In genomic region chr12:110776410-110776809, GRCh38 we compare ENCODE assay signal across 8 cellular contexts. TPM values are rescaled to one million over a fixed set of nuclear protein-coding genes. Genes with fewer than 3 reads are reported as not detected.
DNase-seq lines count a peak whose midpoint lies in the region; ATAC-seq and FAIRE-seq lines count a peak whose summit lies in the region.

No MANE protein-coding gene starts in this region.

- no peak for FAIRE-seq in frontal cortex (lab: Jason Lieb, UNC)

- peaks cover 2% of the 10 kb centered on the region for H3K36me3 Mint-ChIP-seq in T-helper 1 cell treated with Interleukin-12 subunit alpha and Interleukin-12 subunit beta and Interleukin-4 antibody, amounts not matched to agents 30 μg/mL and 1 μg/mL, for 36 hours (ENCODE audit: low read depth)

- DNase-seq in stimulated activated CD4-positive, alpha-beta T cell treated with anti-CD3 and anti-CD28 coated beads, Interleukin-12 subunit alpha, Interleukin-12 subunit beta, amount 100 ng/mL, for 4 hours, result peak; percentile 50
- DNase-seq in nucleus accumbens (lab: John Stamatoyannopoulos, UW) (no peak), NCI-H1105 treated with DMSO at 0.1 percent for 48 hours (lab: John Stamatoyannopoulos, UW) (no peak), frontal cortex (ENCODE audit: low spot score in 2 of 2) (no peak), putamen (ENCODE audit: low spot score) (no peak)

- H3K9me3 Mint-ChIP-seq in T-helper 1 cell treated with Interleukin-12 subunit alpha and Interleukin-12 subunit beta and Interleukin-4 antibody, amounts not matched to agents 30 μg/mL and 1 μg/mL, for 36 hours, result peaks cover 3% of the 10 kb centered on the region

- peak overlapping the region; percentile 11 for H3K4me3 Mint-ChIP-seq in T-helper 1 cell treated with Interleukin-12 subunit alpha and Interleukin-12 subunit beta and Interleukin-4 antibody, amounts not matched to agents 30 μg/mL and 1 μg/mL, for 36 hours

- ATAC-seq in GM18520 (IDR thresholded peaks at IDR 0.05; ENCODE audit: unreplicated experiment) (peak; percentile 90), HG02610 (IDR thresholded peaks at IDR 0.05; ENCODE audit: unreplicated experiment) (peak; percentile 90)

- peak overlapping the region; percentile 96 for H3K27ac Mint-ChIP-seq in T-helper 1 cell treated with Interleukin-12 subunit alpha and Interleukin-12 subunit beta and Interleukin-4 antibody, amounts not matched to agents 30 μg/mL and 1 μg/mL, for 36 hours

- H3K4me1 Mint-ChIP-seq in T-helper 1 cell treated with Interleukin-12 subunit alpha and Interleukin-12 subunit beta and Interleukin-4 antibody, amounts not matched to agents 30 μg/mL and 1 μg/mL, for 36 hours (ENCODE audit: low read depth), result peaks cover 50% of the 10 kb centered on the region

- no peaks in the 10 kb centered on the region for H3K27me3 Mint-ChIP-seq in T-helper 1 cell treated with Interleukin-12 subunit alpha and Interleukin-12 subunit beta and Interleukin-4 antibody, amounts not matched to agents 30 μg/mL and 1 μg/mL, for 36 hours (ENCODE audit: low read depth)

RNA-seq across cellular contexts. Expression of gene PPP1CC, which starts 33.7 kb away (rescaled TPM):
- total RNA-seq in frontal cortex, result 140 TPM
